Comparison of ENCODE assay signal across 1 cellular context in the genomic region with DNA sequence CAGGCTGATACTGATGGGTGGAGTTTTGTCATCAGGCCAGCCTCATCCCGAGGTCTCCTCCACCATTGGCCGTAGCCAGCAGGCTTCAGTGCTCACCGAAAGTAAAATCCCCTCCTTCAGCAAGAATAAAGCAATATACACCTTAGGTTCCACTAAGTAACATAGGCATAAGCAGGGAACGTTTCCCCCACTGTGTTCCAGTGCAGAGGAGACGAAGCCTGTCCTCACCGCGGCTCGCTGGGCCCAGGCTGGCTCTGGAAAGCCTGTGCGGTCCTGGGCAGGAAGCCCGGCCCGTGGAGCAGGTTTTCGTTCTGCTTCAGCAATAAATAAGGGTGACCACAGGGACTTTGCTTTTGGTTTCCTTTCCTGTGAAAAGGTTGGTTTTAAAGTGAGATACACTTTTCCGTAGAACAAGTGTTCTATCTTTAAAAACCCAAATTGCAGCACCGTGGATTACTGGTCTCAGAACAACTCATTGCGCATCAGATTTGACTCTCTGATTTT.
TF ChIP-seq lines count a peak whose summit lies in the region.

No MANE protein-coding gene starts in this region.

TF ChIP-seq in WTC11, 78 proteins besides CTCF, POLR2A, EP300 and RAD21 (continued from another document):
- TF ChIP-seq AR (CRISPR knock-in tag; IDR thresholded peaks at IDR 0.05): no peak
- TF ChIP-seq, protein P1, sequence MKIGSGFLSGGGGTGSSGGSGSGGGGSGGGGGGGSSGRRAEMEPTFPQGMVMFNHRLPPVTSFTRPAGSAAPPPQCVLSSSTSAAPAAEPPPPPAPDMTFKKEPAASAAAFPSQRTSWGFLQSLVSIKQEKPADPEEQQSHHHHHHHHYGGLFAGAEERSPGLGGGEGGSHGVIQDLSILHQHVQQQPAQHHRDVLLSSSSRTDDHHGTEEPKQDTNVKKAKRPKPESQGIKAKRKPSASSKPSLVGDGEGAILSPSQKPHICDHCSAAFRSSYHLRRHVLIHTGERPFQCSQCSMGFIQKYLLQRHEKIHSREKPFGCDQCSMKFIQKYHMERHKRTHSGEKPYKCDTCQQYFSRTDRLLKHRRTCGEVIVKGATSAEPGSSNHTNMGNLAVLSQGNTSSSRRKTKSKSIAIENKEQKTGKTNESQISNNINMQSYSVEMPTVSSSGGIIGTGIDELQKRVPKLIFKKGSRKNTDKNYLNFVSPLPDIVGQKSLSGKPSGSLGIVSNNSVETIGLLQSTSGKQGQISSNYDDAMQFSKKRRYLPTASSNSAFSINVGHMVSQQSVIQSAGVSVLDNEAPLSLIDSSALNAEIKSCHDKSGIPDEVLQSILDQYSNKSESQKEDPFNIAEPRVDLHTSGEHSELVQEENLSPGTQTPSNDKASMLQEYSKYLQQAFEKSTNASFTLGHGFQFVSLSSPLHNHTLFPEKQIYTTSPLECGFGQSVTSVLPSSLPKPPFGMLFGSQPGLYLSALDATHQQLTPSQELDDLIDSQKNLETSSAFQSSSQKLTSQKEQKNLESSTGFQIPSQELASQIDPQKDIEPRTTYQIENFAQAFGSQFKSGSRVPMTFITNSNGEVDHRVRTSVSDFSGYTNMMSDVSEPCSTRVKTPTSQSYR (CRISPR knock-in tag; IDR thresholded peaks at IDR 0.05): no peak
